1 cellular context compared by ENCODE assay signal in genomic region chr1:155745284-155746228, GRCh38.
TF ChIP-seq lines count a peak whose summit lies in the region.

No MANE protein-coding gene starts in this region.

TF ChIP-seq in GM12878, 131 proteins besides CTCF, POLR2A, EP300 and RAD21 (continued from another document):
- TF ChIP-seq PKNOX1 (IDR thresholded peaks at IDR 0.05): peak; percentile 82
- TF ChIP-seq CBX5 (IDR thresholded peaks at IDR 0.05; ENCODE audit: low read depth): 0 out of 2 replicates have a peak, but pooled peaks have one; percentile 78
- TF ChIP-seq CHD2 (IDR thresholded peaks at IDR 0.05; ENCODE audit: borderline replicate concordance, low read depth, low read length): peak; percentile 73; the same call in 1 of the 2 replicates
- peak; percentile 59; the same call in 1 of the 2 replicates for TF ChIP-seq RELB (IDR thresholded peaks at IDR 0.05; ENCODE audit: low read depth)
- 0 out of 2 replicates have a peak, but pooled peaks have one; percentile 14 for TF ChIP-seq HSF1 (IDR thresholded peaks at IDR 0.05; ENCODE audit: low read depth, low read length)
- TF ChIP-seq ZNF207 (IDR thresholded peaks at IDR 0.05; ENCODE audit: borderline replicate concordance): peak; percentile 33; the same call in 1 of the 2 replicates
- TF ChIP-seq SPI1 (IDR thresholded peaks at IDR 0.05; ENCODE audit: borderline replicate concordance, insufficient read depth, low read depth, low read length): 0 out of 2 replicates have a peak, but pooled peaks have one; percentile 5
- TF ChIP-seq EGR1 (IDR thresholded peaks at IDR 0.05; ENCODE audit: borderline replicate concordance in 1 of 2, low read depth in 2 of 2, low read length in 2 of 2): peak in 1 of 2 experiments; percentile 74; a peak in 2 of 3 replicates
- TF ChIP-seq ZNF24 (IDR thresholded peaks at IDR 0.05): peak; percentile 46; the same call in 1 of the 2 replicates
- TF ChIP-seq MXI1 (IDR thresholded peaks at IDR 0.05; ENCODE audit: low read depth, low read length): peak; percentile 85
- TF ChIP-seq IKZF2 (IDR thresholded peaks at IDR 0.05): peak; percentile 71 to 73
- peak; percentile 50; the same call in 1 of the 2 replicates for TF ChIP-seq IRF4 (IDR thresholded peaks at IDR 0.05; ENCODE audit: low read depth, low read length)
- peak; percentile 95 for TF ChIP-seq POLR2AphosphoS5 (IDR thresholded peaks at IDR 0.05; ENCODE audit: low read length)
- peak; percentile 40; the same call in 1 of the 2 replicates for TF ChIP-seq CREM (IDR thresholded peaks at IDR 0.05; ENCODE audit: low read depth)
- peak; percentile 21 for TF ChIP-seq RELA (IDR thresholded peaks at IDR 0.05; ENCODE audit: borderline replicate concordance, partially characterized antibody)
- TF ChIP-seq SMAD5 (IDR thresholded peaks at IDR 0.05; ENCODE audit: low read depth): peak; percentile 76
- peak; percentile 84 for TF ChIP-seq BACH1 (IDR thresholded peaks at IDR 0.05; ENCODE audit: borderline replicate concordance)
- 0 out of 2 replicates have a peak, but pooled peaks have one; percentile 57 for TF ChIP-seq TCF3 (IDR thresholded peaks at IDR 0.05; ENCODE audit: borderline replicate concordance, insufficient read depth, low read depth, low read length)
- peak; percentile 70 for TF ChIP-seq PBX3 (IDR thresholded peaks at IDR 0.05; ENCODE audit: insufficient replicate concordance, low read depth, low read length)
- TF ChIP-seq NKRF (conservative IDR thresholded peaks at IDR 0.05): peak; percentile 74; the same call in 1 of the 2 replicates
- peak; percentile 95 for TF ChIP-seq PML (IDR thresholded peaks at IDR 0.05; ENCODE audit: low read length)
